1 cellular context compared by ENCODE assay signal in genomic region chr5:66841264-66841663, GRCh38.
TF ChIP-seq lines count a peak whose summit lies in the region.

No MANE protein-coding gene starts in this region.

TF ChIP-seq in GM23338, 12 proteins besides CTCF, POLR2A, EP300 and RAD21 (continued from another document):
- TF ChIP-seq NANOG (IDR thresholded peaks at IDR 0.05; ENCODE audit: borderline replicate concordance): no peak
- TF ChIP-seq EZH2 (IDR thresholded peaks at IDR 0.05; ENCODE audit: low read depth, unreplicated experiment): no peak
- no peak for TF ChIP-seq ZNF331 (CRISPR knock-in tag; IDR thresholded peaks at IDR 0.05; ENCODE audit: low read depth)
- no peak for TF ChIP-seq CREB1 (CRISPR knock-in tag; IDR thresholded peaks at IDR 0.05; ENCODE audit: low read depth)
- TF ChIP-seq ZNF462 (CRISPR knock-in tag; IDR thresholded peaks at IDR 0.05): no peak
- TF ChIP-seq EZH2phosphoT487 (IDR thresholded peaks at IDR 0.05; ENCODE audit: unreplicated experiment): no peak
- TF ChIP-seq JUNB (IDR thresholded peaks at IDR 0.05; ENCODE audit: unreplicated experiment): no peak
- TF ChIP-seq ZNF114 (CRISPR knock-in tag; IDR thresholded peaks at IDR 0.05): no peak
- no peak for TF ChIP-seq POLR2AphosphoS5 (IDR thresholded peaks at IDR 0.05; ENCODE audit: low read depth)
- TF ChIP-seq STAT1 (IDR thresholded peaks at IDR 0.05; ENCODE audit: unreplicated experiment): no peak
TF ChIP-seq in GM23338: peak in this region for 0.
